8 cellular contexts compared by ENCODE assay signal in genomic region chr11:64234840-64235379, GRCh38. TPM values are rescaled to one million over a fixed set of nuclear protein-coding genes. Genes with fewer than 3 reads are reported as not detected.
DNase-seq lines count a peak whose midpoint lies in the region; ATAC-seq and TF ChIP-seq lines count a peak whose summit lies in the region.

No MANE protein-coding gene starts in this region.

- CTCF ChIA-PET in PC-9 (lab: Charles Lee) = no interaction called here

- DNase-seq in GM23248 = peak; percentile 75
- peak in 1 of 2 experiments; percentile 73 for DNase-seq in PC-9
- peak; percentile 57 for DNase-seq in activated naive CD4-positive, alpha-beta T cell treated with anti-CD3 and anti-CD28 coated beads, Interleukin-2, amount 50 U/mL, for 16 hours
- peak; percentile 81 for DNase-seq in left ventricle myocardium superior
- DNase-seq in sigmoid colon = no peak

- POLR2A ChIA-PET in PC-9 (lab: Charles Lee; ENCODE audit: unreplicated experiment) = no interaction called here

- BruUV-seq in PC-9 (replicated peaks; lab: Mats Ljungman, UMichigan) = no TSS peak

- intact Hi-C loops in PC-9 (cut with micrococcal nuclease; ENCODE audit: unreplicated experiment) = loop anchor here (2.0 to 5.0 kb wide), 2 partner anchors 42 to 48 kb away; partner anchors contain the start of gene STIP1
- intact Hi-C loops in left ventricle myocardium superior (cut with micrococcal nuclease) = no loop called here
- intact Hi-C loops in sigmoid colon (cut with DNase I) = no loop called here

- TF ChIP-seq POLR2A in sigmoid colon (IDR thresholded peaks at IDR 0.05) = no peak

- H3K79me2 ChIP-seq in GM23248 (ENCODE audit: insufficient read depth) = 0 out of 2 replicates have a peak, but pooled peaks cover 15% of the 10 kb centered on the region
- H3K79me2 ChIP-seq in PC-9 (ENCODE audit: low read depth) = peaks cover 14% of the 10 kb centered on the region

- H3F3A ChIP-seq in GM23248 (ENCODE audit: insufficient read depth) (peaks cover 3% of the 10 kb centered on the region; the same call in 1 of the 2 replicates), PC-9 (ENCODE audit: insufficient read depth, low read depth) (peaks cover 37% of the 10 kb centered on the region)

- peak overlapping the region; percentile 77 for H3K4me3 ChIP-seq in BLaER1
- H3K4me3 ChIP-seq in GM23248 = peak overlapping the region; percentile 82
- peak overlapping the region; percentile 84 for H3K4me3 ChIP-seq in PC-9
- peak overlapping the region; percentile 66 to 88 (median 80) for H3K4me3 ChIP-seq in sigmoid colon

- H3K9ac ChIP-seq in BLaER1 = peak overlapping the region; percentile 76
- peak overlapping the region; percentile 63 for H3K9ac ChIP-seq in GM23248

- 3 to 4% methylated on average over 9 to 22 of the region's 48 CpGs for WGBS in GM23248 (ENCODE audit: low coverage in 1 of 2, low lambda C conversion rate in 2 of 2, missing lambda C conversion rate in 2 of 2), 2 experiments
- WGBS in sigmoid colon, 2 donors = 1 to 2% methylated on average over 48 of the region's 48 CpGs

- H3K4me1 ChIP-seq in BLaER1 = peaks cover 81% of the 10 kb centered on the region
- no peaks in the 10 kb centered on the region for H3K4me1 ChIP-seq in GM23248 (ENCODE audit: insufficient read depth)
- peaks cover 36% of the 10 kb centered on the region for H3K4me1 ChIP-seq in PC-9 (replicated peaks; ENCODE audit: insufficient read depth)
- peaks cover 0 to 53% (median 36%) of the 10 kb centered on the region in 4 donors for H3K4me1 ChIP-seq in sigmoid colon

- TF ChIP-seq EP300 in sigmoid colon (IDR thresholded peaks at IDR 0.05) = no peak

- no peaks in the 10 kb centered on the region for H3K27me3 ChIP-seq in BLaER1
- H3K27me3 ChIP-seq in GM23248 (replicated peaks; ENCODE audit: insufficient read depth) = no peaks in the 10 kb centered on the region
- H3K27me3 ChIP-seq in PC-9 (ENCODE audit: insufficient read depth, low read depth) = no peaks in the 10 kb centered on the region
- no peaks in the 10 kb centered on the region for H3K27me3 ChIP-seq in sigmoid colon

- H3K4me2 ChIP-seq in BLaER1 (peak overlapping the region; percentile 95), GM23248 (ENCODE audit: unreplicated experiment) (peak overlapping the region; percentile 80), PC-9 (peak overlapping the region; percentile 93)

- peaks cover 32% of the 10 kb centered on the region for H3K36me3 ChIP-seq in BLaER1
- no peaks in the 10 kb centered on the region for H3K36me3 ChIP-seq in GM23248 (ENCODE audit: low read depth)
- no peaks in the 10 kb centered on the region; the same call in 1 of the 2 replicates for H3K36me3 ChIP-seq in PC-9 (ENCODE audit: low read depth)
- H3K36me3 ChIP-seq in sigmoid colon = peaks cover 0 to 31% (median 2%) of the 10 kb centered on the region in 4 donors

- ATAC-seq in left ventricle myocardium superior = peak; percentile 41
- no peak for ATAC-seq in HG03565 (IDR thresholded peaks at IDR 0.05; ENCODE audit: unreplicated experiment)
- no peak for ATAC-seq in HG03520 (IDR thresholded peaks at IDR 0.05; ENCODE audit: unreplicated experiment)

- in situ Hi-C loops in GM23248 (cut with MboI) = no loop called here

- TF ChIP-seq CTCF in PC-9 (conservative IDR thresholded peaks at IDR 0.05) (no peak), sigmoid colon (IDR thresholded peaks at IDR 0.05) (no peak)

- peaks cover 12% of the 10 kb centered on the region for H4K20me1 ChIP-seq in BLaER1
- H4K20me1 ChIP-seq in GM23248 (ENCODE audit: insufficient read depth) = no peaks in the 10 kb centered on the region
- peaks cover 13% of the 10 kb centered on the region for H4K20me1 ChIP-seq in PC-9 (ENCODE audit: insufficient read depth)

- H3K9me2 ChIP-seq in GM23248 (ENCODE audit: insufficient read depth) = no peaks in the 10 kb centered on the region
- no peaks in the 10 kb centered on the region for H3K9me2 ChIP-seq in PC-9 (ENCODE audit: insufficient read depth)

- no peaks in the 10 kb centered on the region for H3K9me3 ChIP-seq in BLaER1
- H3K9me3 ChIP-seq in GM23248 (ENCODE audit: low read depth) = no peaks in the 10 kb centered on the region
- no peaks in the 10 kb centered on the region for H3K9me3 ChIP-seq in PC-9 (ENCODE audit: insufficient read depth, low read depth)
- no peaks in the 10 kb centered on the region for H3K9me3 ChIP-seq in sigmoid colon

- H2AFZ ChIP-seq in GM23248 (peak overlapping the region; percentile 65; the same call in 1 of the 2 replicates), PC-9 (peak overlapping the region; percentile 67; the same call in 1 of the 2 replicates)

- H3K27ac ChIP-seq in BLaER1 = peak overlapping the region; percentile 72; the same call in 1 of the 2 replicates
- no peak overlapping the region for H3K27ac ChIP-seq in GM23248
- no peak overlapping the region for H3K27ac ChIP-seq in PC-9
- H3K27ac ChIP-seq in sigmoid colon = peak overlapping the region; percentile 88 to 93 (median 91)

RNA-seq across cellular contexts. Expression of gene VEGFB, which starts 0.5 kb away (rescaled TPM):
- total RNA-seq in GM23248 (2014; rRNA removed; shearing (Covaris generic)) = 17.7 and 27.8 TPM in 2 replicates
- polyA plus RNA-seq in GM23248 (2016; fragmentation: Nextera tagmentation; extraction: Ambion mirVana) (21.6 and 22.6 TPM in 2 replicates), sigmoid colon (10 to 100 TPM; 23.4 to 94.9 (median 42.6) TPM)
- total RNA-seq in PC-9 (2021) (110 and 129 TPM in 2 replicates), left ventricle myocardium superior (305 TPM), sigmoid colon (100 to 1,000 TPM in 2 of 4 donors, 10 to 100 TPM in 2; 76.7 to 117 (median 98.4) TPM)

RNA-seq across cellular contexts. Expression of gene DNAJC4, which starts 4.6 kb away (rescaled TPM):
- total RNA-seq in GM23248 (2014; rRNA removed; shearing (Covaris generic)) = 2.7 and 11.0 TPM in 2 replicates
- polyA plus RNA-seq in GM23248 (2016; fragmentation: Nextera tagmentation; extraction: Ambion mirVana) = 33.4 and 34.7 TPM in 2 replicates
- total RNA-seq in PC-9 (2021) = 55.0 and 57.1 TPM in 2 replicates
- 59.1 TPM for total RNA-seq in left ventricle myocardium superior
- total RNA-seq in sigmoid colon = 10 to 100 TPM; 25.7 to 37.1 (median 28.1) TPM
- polyA plus RNA-seq in sigmoid colon = 10 to 100 TPM; 27.5 to 68.1 (median 58.3) TPM

RNA-seq across cellular contexts. Expression of gene FKBP2, which starts 6.0 kb away (rescaled TPM):
- 40.7 and 54.4 TPM in 2 replicates for total RNA-seq in GM23248 (2014; rRNA removed; shearing (Covaris generic))
- polyA plus RNA-seq in GM23248 (2016; fragmentation: Nextera tagmentation; extraction: Ambion mirVana) (185 and 188 TPM in 2 replicates), sigmoid colon (100 to 1,000 TPM in 2 of 3 donors, 10 to 100 TPM in 1; 97.3 to 213 (median 116) TPM)
- total RNA-seq in PC-9 (2021) (84.2 and 93.2 TPM in 2 replicates), left ventricle myocardium superior (50.0 TPM), sigmoid colon (10 to 100 TPM; 49.2 to 70.5 (median 51.3) TPM)

RNA-seq across cellular contexts. Expression of gene NUDT22, which starts 8.8 kb away (rescaled TPM):
- total RNA-seq in GM23248 (2014; rRNA removed; shearing (Covaris generic)) = 75.9 and 97.9 TPM in 2 replicates
- polyA plus RNA-seq in GM23248 (2016; fragmentation: Nextera tagmentation; extraction: Ambion mirVana) (74.5 and 78.9 TPM in 2 replicates), sigmoid colon (100 to 1,000 TPM in 2 of 3 donors, 10 to 100 TPM in 1; 91.3 to 130 (median 116) TPM)
- total RNA-seq in PC-9 (2021) (87.4 and 112 TPM in 2 replicates), left ventricle myocardium superior (73.9 TPM), sigmoid colon (10 to 100 TPM; 41.4 to 64.8 (median 50.1) TPM)

RNA-seq across cellular contexts. Expression of gene TRPT1, which starts 8.9 kb away (rescaled TPM):
- total RNA-seq in GM23248 (2014; rRNA removed; shearing (Covaris generic)) = 53.7 and 66.0 TPM in 2 replicates
- 50.7 and 54.7 TPM in 2 replicates for polyA plus RNA-seq in GM23248 (2016; fragmentation: Nextera tagmentation; extraction: Ambion mirVana)
- total RNA-seq in PC-9 (2021) = 55.2 and 76.2 TPM in 2 replicates
- 84.9 TPM for total RNA-seq in left ventricle myocardium superior
- 10 to 100 TPM; 45.7 to 80.6 (median 62.9) TPM for total RNA-seq in sigmoid colon
- polyA plus RNA-seq in sigmoid colon = 10 to 100 TPM; 70.8 to 82.8 (median 82.3) TPM

Comparison
In these comparisons a context has a peak if more than half of its experiments do, and no peak if none do; other contexts are left out.
1. H3K27ac ChIP-seq: peak in BLaER1 (single experiment) and sigmoid colon (4 of 4); none in GM23248 (single experiment) and PC-9 (single experiment).
2. Peak in every context shown above with its lines, with median percentiles within 50 percentile points of each other: H3K4me2 ChIP-seq and H3K4me3 ChIP-seq.